9 cellular contexts compared by ENCODE assay signal in genomic region chr16:88383401-88384221, GRCh38. TPM values are rescaled to one million over a fixed set of nuclear protein-coding genes. Genes with fewer than 3 reads are reported as not detected.
DNase-seq lines count a peak whose midpoint lies in the region; ATAC-seq and TF ChIP-seq lines count a peak whose summit lies in the region.
"Had no signal": no experiment of that assay in that cellular context is flagged by ENCODE, and none has a peak within 500 bp of the region (broad histone marks: within the 10 kb centered on the region; RNA-seq: fewer than 3 reads in every experiment).

No MANE protein-coding gene starts in this region.

- peaks cover 19 to 40% (median 30%) of the 10 kb centered on the region in 5 donors for H3K27me3 Mint-ChIP-seq in naive thymus-derived CD4-positive, alpha-beta T cell

- no peaks in the 10 kb centered on the region for H3K36me3 ChIP-seq in naive thymus-derived CD4-positive, alpha-beta T cell (ENCODE audit: control insufficient read depth in 2 of 3, insufficient read depth in 3 of 3, low read length in 3 of 3)
- no peaks in the 10 kb centered on the region for H3K36me3 ChIP-seq in MM.1S (replicated peaks; ENCODE audit: insufficient read depth, low read length)

- H3K27ac Mint-ChIP-seq in naive thymus-derived CD4-positive, alpha-beta T cell, result no peak overlapping the region
- H3K27ac Mint-ChIP-seq: dendritic cell treated with granulocyte-macrophage colony-stimulating factor and Interleukin-4, amounts not matched to agents 40 ng/mL and 50 ng/mL, for 4 days had no signal

- H3K4me3 ChIP-seq in AG10803 (ENCODE audit: low read length) (peak overlapping the region; percentile 74), MM.1S (ENCODE audit: low read length) (no peak overlapping the region)
- no peak overlapping the region for H3K4me3 ChIP-seq in naive thymus-derived CD4-positive, alpha-beta T cell (ENCODE audit: low read length)

- DNase-seq in AG10803 (ENCODE audit: low read depth), result peak; percentile 58
- peak; percentile 72 for DNase-seq in epidermal melanocyte (ENCODE audit: insufficient read length, low spot score)
- DNase-seq in naive thymus-derived CD4-positive, alpha-beta T cell, result no peak
- no peak for DNase-seq in MM.1S
- DNase-seq in activated CD4-positive, CD25-positive, alpha-beta regulatory T cell treated with anti-CD3 and anti-CD28 coated beads, Interleukin-2, amount 50 U/mL, for 72 hours, result no peak
- DNase-seq in KG1 (lab: John Stamatoyannopoulos, UW), result no peak

- no peak overlapping the region for H3K4me2 ChIP-seq in MM.1S (ENCODE audit: low read depth, low read length)

- H3K4me3 Mint-ChIP-seq in naive thymus-derived CD4-positive, alpha-beta T cell, result peak overlapping the region in 6 of 10 donors; percentile 7 to 54 (median 33)
- H3K4me3 Mint-ChIP-seq: dendritic cell treated with granulocyte-macrophage colony-stimulating factor and Interleukin-4, amounts not matched to agents 40 ng/mL and 50 ng/mL, for 4 days had no signal

- H3K79me2 ChIP-seq in MM.1S (ENCODE audit: low read length), result no peaks in the 10 kb centered on the region

- no peak overlapping the region for H3K27ac ChIP-seq in naive thymus-derived CD4-positive, alpha-beta T cell (ENCODE audit: low read depth, low read length)
- no peak overlapping the region for H3K27ac ChIP-seq in MM.1S (ENCODE audit: low read length)

- no peaks in the 10 kb centered on the region for H3K36me3 Mint-ChIP-seq in naive thymus-derived CD4-positive, alpha-beta T cell

- H3K4me1 ChIP-seq in naive thymus-derived CD4-positive, alpha-beta T cell (ENCODE audit: control insufficient read depth in 2 of 2, insufficient read depth in 2 of 2, low read length in 2 of 2), result no peaks in the 10 kb centered on the region
- no peaks in the 10 kb centered on the region for H3K4me1 ChIP-seq in MM.1S (ENCODE audit: low read length)

- no peaks in the 10 kb centered on the region for H3F3A ChIP-seq in MM.1S (ENCODE audit: insufficient read depth, low read length)

- ATAC-seq in naive thymus-derived CD4-positive, alpha-beta T cell, result no peak
- ATAC-seq in GM18502 (IDR thresholded peaks at IDR 0.05; ENCODE audit: poor library complexity, unreplicated experiment), result no peak

- no peaks in the 10 kb centered on the region for H3K9me2 ChIP-seq in MM.1S (replicated peaks; ENCODE audit: insufficient read depth, low read length)

- H2AFZ ChIP-seq in MM.1S (ENCODE audit: low read length), result no peak overlapping the region

- H3K4me1 Mint-ChIP-seq in naive thymus-derived CD4-positive, alpha-beta T cell, result peaks cover 0 to 15% (median 3%) of the 10 kb centered on the region in 7 donors

- H3K9me3 Mint-ChIP-seq in naive thymus-derived CD4-positive, alpha-beta T cell, result peaks cover 0 to 2% (median 0%) of the 10 kb centered on the region in 11 donors
- H3K9me3 Mint-ChIP-seq: dendritic cell treated with granulocyte-macrophage colony-stimulating factor and Interleukin-4, amounts not matched to agents 40 ng/mL and 50 ng/mL, for 4 days had no signal

- CTCF ChIA-PET in naive thymus-derived CD4-positive, alpha-beta T cell (lab: Charles Lee), result no interaction called here

- peak; percentile 61 for TF ChIP-seq CTCF in AG10803 (conservative IDR thresholded peaks at IDR 0.05; ENCODE audit: low read length)
- peak; percentile 7; the same call in 1 of the 2 replicates for TF ChIP-seq CTCF in LNCAP (IDR thresholded peaks at IDR 0.05)
- TF ChIP-seq CTCF in MM.1S (IDR thresholded peaks at IDR 0.05; ENCODE audit: low read length), result no peak

- POLR2A ChIA-PET in naive thymus-derived CD4-positive, alpha-beta T cell (lab: Charles Lee), result no interaction called here

- H3K9ac ChIP-seq in MM.1S (ENCODE audit: low read length), result no peak overlapping the region

- no peaks in the 10 kb centered on the region for H4K20me1 ChIP-seq in MM.1S (ENCODE audit: insufficient read depth, low read length)

- intact Hi-C loops in naive thymus-derived CD4-positive, alpha-beta T cell (cut with micrococcal nuclease), result no loop called here

- peaks cover 0 to 3% of the 10 kb centered on the region in 2 donors for H3K27me3 ChIP-seq in naive thymus-derived CD4-positive, alpha-beta T cell (ENCODE audit: control insufficient read depth in 2 of 2, insufficient read depth in 2 of 2, low read length in 2 of 2)
- peaks cover 69% of the 10 kb centered on the region for H3K27me3 ChIP-seq in MM.1S (replicated peaks; ENCODE audit: insufficient read depth, low read length)

- H3K9me3 ChIP-seq in naive thymus-derived CD4-positive, alpha-beta T cell (ENCODE audit: control insufficient read depth in 2 of 3, low read length in 3 of 3), result no peaks in the 10 kb centered on the region
- H3K9me3 ChIP-seq in MM.1S (replicated peaks; ENCODE audit: insufficient read depth, low read length), result no peaks in the 10 kb centered on the region

RNA-seq across cellular contexts. Expression of gene ZNF469, which starts 0.9 kb away (rescaled TPM):
- 1 to 10 TPM in 4 of 5 experiments, under 1 TPM in 1; 0.68 to 1.6 (median 1.1) TPM for total RNA-seq in naive thymus-derived CD4-positive, alpha-beta T cell
- under 1 TPM in 1 of 2 donors, not detected in 1; 0.07 TPM for polyA plus RNA-seq in naive thymus-derived CD4-positive, alpha-beta T cell

Comparison
In these comparisons a context has a peak if more than half of its experiments do, and no peak if none do; other contexts are left out.
1. DNase-seq: peak in AG10803 (single experiment) and epidermal melanocyte (single experiment); none in naive thymus-derived CD4-positive, alpha-beta T cell (0 of 9), MM.1S (single experiment), activated CD4-positive, CD25-positive, alpha-beta regulatory T cell treated with anti-CD3 and anti-CD28 coated beads, Interleukin-2, amount 50 U/mL, for 72 hours (single experiment) and KG1 (single experiment).